In genomic region chr14:73771848-73772705, GRCh38 we compare ENCODE assay signal across 1 cellular context.
TF ChIP-seq lines count a peak whose summit lies in the region.

No MANE protein-coding gene starts in this region.

TF ChIP-seq in HepG2, 621 proteins besides CTCF, POLR2A, EP300 and RAD21 (continued from another document and continues in another):
- no peak for TF ChIP-seq SRY (CRISPR knock-in tag; IDR thresholded peaks at IDR 0.05)
- TF ChIP-seq DNMT1 (CRISPR knock-in tag; IDR thresholded peaks at IDR 0.05), result no peak
- TF ChIP-seq REXO4 (CRISPR knock-in tag; IDR thresholded peaks at IDR 0.05; ENCODE audit: borderline replicate concordance), result peak; percentile 54; the same call in 1 of the 2 replicates
- TF ChIP-seq GATA4 (IDR thresholded peaks at IDR 0.05; ENCODE audit: borderline replicate concordance, low read depth), result 0 out of 2 replicates have a peak, but pooled peaks have one; percentile 51
- TF ChIP-seq HHEX (CRISPR knock-in tag; IDR thresholded peaks at IDR 0.05), result peak; percentile 51
- no peak for TF ChIP-seq ZUFSP (CRISPR knock-in tag; IDR thresholded peaks at IDR 0.05; ENCODE audit: borderline replicate concordance)
- TF ChIP-seq ZNF501 (CRISPR knock-in tag; IDR thresholded peaks at IDR 0.05), result peak; percentile 79; the same call in 1 of the 2 replicates
- TF ChIP-seq FOXA3 (CRISPR knock-in tag; IDR thresholded peaks at IDR 0.05), result peak; percentile 71
- no peak for TF ChIP-seq AKAP8 (CRISPR knock-in tag; IDR thresholded peaks at IDR 0.05)
- TF ChIP-seq FOXP4 (CRISPR knock-in tag; IDR thresholded peaks at IDR 0.05), result peak; percentile 88
- TF ChIP-seq GTF2F1 (IDR thresholded peaks at IDR 0.05; ENCODE audit: low read length), result peak; percentile 93
- TF ChIP-seq CHD2 (IDR thresholded peaks at IDR 0.05; ENCODE audit: low read depth, low read length), result no peak
- TF ChIP-seq ZNF326 (CRISPR knock-in tag; IDR thresholded peaks at IDR 0.05; ENCODE audit: borderline replicate concordance), result 0 out of 2 replicates have a peak, but pooled peaks have one; percentile 66
- TF ChIP-seq IRF1 (CRISPR knock-in tag; IDR thresholded peaks at IDR 0.05; ENCODE audit: low read depth), result no peak
- TF ChIP-seq REPIN1 (CRISPR knock-in tag; IDR thresholded peaks at IDR 0.05; ENCODE audit: borderline replicate concordance, low read depth), result peak; percentile 96
- TF ChIP-seq ZNF337 (CRISPR knock-in tag; IDR thresholded peaks at IDR 0.05; ENCODE audit: borderline replicate concordance, low read depth), result peak; percentile 80; the same call in 1 of the 2 replicates
- peak; percentile 98 for TF ChIP-seq RXRA (CRISPR knock-in tag; IDR thresholded peaks at IDR 0.05)
- TF ChIP-seq ZNF619 (CRISPR knock-in tag; IDR thresholded peaks at IDR 0.05), result no peak
- TF ChIP-seq TEF (CRISPR knock-in tag; IDR thresholded peaks at IDR 0.05), result 0 out of 2 replicates have a peak, but pooled peaks have one; percentile 74
- no peak for TF ChIP-seq RELA (CRISPR knock-in tag; IDR thresholded peaks at IDR 0.05)
- peak; percentile 76; the same call in 1 of the 2 replicates for TF ChIP-seq KMT2B (CRISPR knock-in tag; IDR thresholded peaks at IDR 0.05)
- peak; percentile 38; the same call in 1 of the 2 replicates for TF ChIP-seq SOX13 (IDR thresholded peaks at IDR 0.05)
- TF ChIP-seq SOX13 (CRISPR knock-in tag; conservative IDR thresholded peaks at IDR 0.05 in 1 of 2, IDR thresholded peaks at IDR 0.05 in 1 of 2), result peak in 1 of 2 experiments; percentile 88; a peak in 2 of 4 replicates
- peak; percentile 89 for TF ChIP-seq ZSCAN29 (CRISPR knock-in tag; conservative IDR thresholded peaks at IDR 0.05)
- peak; percentile 89 for TF ChIP-seq ZSCAN21 (CRISPR knock-in tag; IDR thresholded peaks at IDR 0.05; ENCODE audit: borderline replicate concordance)
- peak; percentile 90 for TF ChIP-seq TFDP2 (CRISPR knock-in tag; IDR thresholded peaks at IDR 0.05)
- TF ChIP-seq EHMT2 (IDR thresholded peaks at IDR 0.05; ENCODE audit: borderline replicate concordance, low read depth, low read length), result no peak
- TF ChIP-seq MAFG (CRISPR knock-in tag; IDR thresholded peaks at IDR 0.05), result no peak
- no peak for TF ChIP-seq SETDB1 (CRISPR knock-in tag; IDR thresholded peaks at IDR 0.05; ENCODE audit: borderline replicate concordance)
- TF ChIP-seq DMAP1 (CRISPR knock-in tag; IDR thresholded peaks at IDR 0.05), result peak; percentile 79; the same call in 1 of the 2 replicates
- peak; percentile 58 for TF ChIP-seq RBM22 (optimal IDR thresholded peaks at IDR 0.05; ENCODE audit: low read length)
- peak; percentile 42; the same call in 1 of the 2 replicates for TF ChIP-seq ZNF768 (CRISPR knock-in tag; IDR thresholded peaks at IDR 0.05)
- no peak for TF ChIP-seq BCLAF1 (IDR thresholded peaks at IDR 0.05)
- TF ChIP-seq NCOR1 (IDR thresholded peaks at IDR 0.05; ENCODE audit: borderline replicate concordance, low read length), result peak; percentile 93
- TF ChIP-seq SATB2 (CRISPR knock-in tag; IDR thresholded peaks at IDR 0.05), result 0 out of 2 replicates have a peak, but pooled peaks have one; percentile 54
- TF ChIP-seq MTA1 (CRISPR knock-in tag; IDR thresholded peaks at IDR 0.05; ENCODE audit: borderline replicate concordance), result peak; percentile 96
- TF ChIP-seq SP1 (IDR thresholded peaks at IDR 0.05), result no peak
- peak; percentile 55 for TF ChIP-seq SP1 (CRISPR knock-in tag; IDR thresholded peaks at IDR 0.05)
- no peak for TF ChIP-seq SCMH1 (CRISPR knock-in tag; IDR thresholded peaks at IDR 0.05; ENCODE audit: borderline replicate concordance)
- TF ChIP-seq ZNF496 (CRISPR knock-in tag; IDR thresholded peaks at IDR 0.05; ENCODE audit: insufficient replicate concordance), result no peak
- TF ChIP-seq MXD3 (CRISPR knock-in tag; IDR thresholded peaks at IDR 0.05), result peak; percentile 96
- TF ChIP-seq NCOA5 (CRISPR knock-in tag; IDR thresholded peaks at IDR 0.05), result no peak
- TF ChIP-seq THAP9 (CRISPR knock-in tag; IDR thresholded peaks at IDR 0.05; ENCODE audit: borderline replicate concordance), result no peak
- no peak for TF ChIP-seq HDAC6 (IDR thresholded peaks at IDR 0.05; ENCODE audit: low read depth, low read length)
- peak; percentile 79; the same call in 1 of the 2 replicates for TF ChIP-seq ZNF274 (CRISPR knock-in tag; IDR thresholded peaks at IDR 0.05)
- TF ChIP-seq ATF1 (CRISPR knock-in tag; IDR thresholded peaks at IDR 0.05), result 0 out of 2 replicates have a peak, but pooled peaks have one; percentile 17
- peak; percentile 71; the same call in 1 of the 2 replicates for TF ChIP-seq YEATS2 (CRISPR knock-in tag; IDR thresholded peaks at IDR 0.05; ENCODE audit: borderline replicate concordance)
- TF ChIP-seq PREB (CRISPR knock-in tag; IDR thresholded peaks at IDR 0.05), result no peak
- peak; percentile 22 for TF ChIP-seq MED8 (CRISPR knock-in tag; IDR thresholded peaks at IDR 0.05; ENCODE audit: insufficient replicate concordance)
- 0 out of 2 replicates have a peak, but pooled peaks have one; percentile 54 for TF ChIP-seq ATAD3A (CRISPR knock-in tag; IDR thresholded peaks at IDR 0.05)
- TF ChIP-seq ZFY (CRISPR knock-in tag; IDR thresholded peaks at IDR 0.05), result peak; percentile 80
- TF ChIP-seq ZNF343 (CRISPR knock-in tag; IDR thresholded peaks at IDR 0.05), result peak; percentile 57; the same call in 1 of the 2 replicates
- TF ChIP-seq ZMAT5 (CRISPR knock-in tag; IDR thresholded peaks at IDR 0.05; ENCODE audit: borderline replicate concordance, low read depth), result no peak
- 0 out of 2 replicates have a peak, but pooled peaks have one; percentile 44 for TF ChIP-seq ZNF576 (CRISPR knock-in tag; IDR thresholded peaks at IDR 0.05)
- TF ChIP-seq YY1 (IDR thresholded peaks at IDR 0.05; ENCODE audit: insufficient read depth, insufficient replicate concordance, low read depth, low read length), result peak; percentile 61
